8 cellular contexts compared by ENCODE assay signal in the genomic region with DNA sequence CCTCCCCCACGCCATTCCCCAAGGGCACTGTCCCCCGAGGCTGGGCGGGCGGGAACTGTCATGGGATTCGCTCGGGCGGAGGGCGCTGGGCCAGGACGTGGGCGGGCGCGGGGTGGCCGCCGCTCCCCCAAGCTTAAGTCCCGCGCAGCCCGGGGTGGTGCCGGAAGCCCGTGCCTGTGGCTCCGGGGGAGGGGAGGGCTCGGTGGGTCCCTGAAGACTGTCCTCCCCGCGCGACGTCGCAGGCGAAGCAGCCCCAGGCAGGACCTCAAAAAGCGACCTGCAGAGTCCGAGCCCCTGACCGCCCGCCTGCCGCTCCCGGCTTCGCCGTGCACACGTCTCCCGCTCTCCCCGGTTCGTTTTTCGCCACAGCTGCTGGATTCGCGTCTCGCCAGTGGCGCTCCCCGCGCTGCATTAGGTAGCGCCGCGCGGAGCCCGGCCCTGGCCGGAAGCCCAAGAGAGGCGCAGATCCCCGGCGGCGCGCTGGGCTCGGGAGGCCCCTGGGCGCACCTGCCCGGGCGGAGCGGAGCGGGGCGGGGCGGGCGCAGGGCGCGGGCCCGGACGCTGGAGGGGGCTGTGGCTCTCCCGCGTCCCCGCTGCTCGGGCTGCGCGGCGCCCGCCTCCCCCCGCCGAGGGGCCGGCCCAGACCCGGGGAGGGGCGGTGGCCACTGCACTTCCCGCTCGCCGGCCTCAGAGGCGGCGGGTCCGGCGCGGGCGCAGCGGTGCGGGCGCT. TPM values are rescaled to one million over a fixed set of nuclear protein-coding genes. Genes with fewer than 3 reads are reported as not detected.
DNase-seq lines count a peak whose midpoint lies in the region; ATAC-seq lines count a peak whose summit lies in the region.

Gene FARP1 (plus strand): TSS at position 668 of the 730 bp plus-strand sequence. CDS start 70,149 bp downstream, outside the sequence.

- H3K4me3 ChIP-seq in HUES6 (ENCODE audit: low read depth, low read length) (peak within 1 kb of the TSS; percentile 70), skeletal muscle tissue (ENCODE audit: low read length in 3 of 3) (peak within 1 kb of the TSS; percentile 59 to 76 (median 66))

- DNase-seq in ELR (ENCODE audit: low read depth) (peak; percentile 80), SHP77 (lab: John Stamatoyannopoulos, UW) (peak; percentile 91 to 94), iPS-NIHi7 (ENCODE audit: extremely low spot score) (peak; percentile 85)
- DNase-seq in central memory CD8-positive, alpha-beta T cell (ENCODE audit: low spot score in 2 of 2), result no peak
- DNase-seq in stimulated activated naive CD4-positive, alpha-beta T cell treated with Interleukin-2 at 50 U/mL for 16 hours (lab: John Stamatoyannopoulos, UW), result no peak

- peaks cover 68% of the 10 kb centered on the region for H3K27me3 Mint-ChIP-seq in central memory CD8-positive, alpha-beta T cell

- H3K4me1 Mint-ChIP-seq in central memory CD8-positive, alpha-beta T cell, result peaks cover 4% of the 10 kb centered on the region

- peak within 1 kb of the TSS; percentile 64 for H3K4me3 Mint-ChIP-seq in central memory CD8-positive, alpha-beta T cell

- no peaks in the 10 kb centered on the region for H3K9me3 Mint-ChIP-seq in central memory CD8-positive, alpha-beta T cell

- no peaks in the 10 kb centered on the region for H3K36me3 Mint-ChIP-seq in central memory CD8-positive, alpha-beta T cell (ENCODE audit: insufficient read depth)

- peak; percentile 83 for ATAC-seq in GM21526 (IDR thresholded peaks at IDR 0.05; ENCODE audit: low FRiP score, unreplicated experiment)
- ATAC-seq in central memory CD8-positive, alpha-beta T cell (replicated peaks; ENCODE audit: extremely low read depth, poor library complexity, severe bottlenecking), result peak; percentile 26

- H3K36me3 ChIP-seq in HUES6 (ENCODE audit: control insufficient read depth, insufficient read depth, low read length) (no peaks in the 10 kb centered on the region), skeletal muscle tissue (ENCODE audit: control insufficient read depth in 3 of 3, insufficient read depth in 3 of 3, low read length in 3 of 3) (no peaks in the 10 kb centered on the region)

- peaks cover 20% of the 10 kb centered on the region for H3K27me3 ChIP-seq in HUES6 (ENCODE audit: control insufficient read depth, insufficient read depth, low read length)
- H3K27me3 ChIP-seq in skeletal muscle tissue (ENCODE audit: control insufficient read depth in 3 of 3, insufficient read depth in 3 of 3, low read length in 3 of 3), result peaks cover 0 to 6% (median 4%) of the 10 kb centered on the region in 3 donors

- H3K9me3 ChIP-seq in HUES6 (ENCODE audit: control insufficient read depth, insufficient read depth, low read depth, low read length) (no peaks in the 10 kb centered on the region), skeletal muscle tissue (ENCODE audit: control insufficient read depth in 3 of 3, low read length in 3 of 3) (no peaks in the 10 kb centered on the region)

- H3K27ac ChIP-seq in HUES6 (ENCODE audit: low read depth, low read length), result no peak within 1 kb of the TSS; the same call in 1 of the 2 replicates
- no peak within 1 kb of the TSS for H3K27ac ChIP-seq in skeletal muscle tissue (ENCODE audit: low read depth, low read length)

- H3K4me1 ChIP-seq in HUES6 (ENCODE audit: control insufficient read depth, insufficient read depth, low read length) (peaks cover 28% of the 10 kb centered on the region), skeletal muscle tissue (ENCODE audit: control insufficient read depth in 3 of 3, insufficient read depth in 3 of 3, low read length in 3 of 3) (peaks cover 11 to 17% (median 13%) of the 10 kb centered on the region in 3 donors)

- H3K27ac Mint-ChIP-seq in central memory CD8-positive, alpha-beta T cell (ENCODE audit: low read depth), result no peak within 1 kb of the TSS

- H3K9ac ChIP-seq in HUES6 (ENCODE audit: low read length) (peak within 1 kb of the TSS; percentile 80), skeletal muscle tissue (ENCODE audit: low read depth in 1 of 3, low read length in 3 of 3) (peak within 1 kb of the TSS; percentile 44 to 68 (median 59))

RNA-seq across cellular contexts. Expression of gene FARP1, which starts in this region (rescaled TPM):
- total RNA-seq in skeletal muscle tissue, result 36.5 TPM

Comparison
In these comparisons a context has a peak if more than half of its experiments do, and no peak if none do; other contexts are left out.
1. DNase-seq: peak in ELR (single experiment), SHP77 (2 of 2) and iPS-NIHi7 (single experiment); none in central memory CD8-positive, alpha-beta T cell (0 of 2) and stimulated activated naive CD4-positive, alpha-beta T cell treated with Interleukin-2 at 50 U/mL for 16 hours (single experiment).